In the genomic region with DNA sequence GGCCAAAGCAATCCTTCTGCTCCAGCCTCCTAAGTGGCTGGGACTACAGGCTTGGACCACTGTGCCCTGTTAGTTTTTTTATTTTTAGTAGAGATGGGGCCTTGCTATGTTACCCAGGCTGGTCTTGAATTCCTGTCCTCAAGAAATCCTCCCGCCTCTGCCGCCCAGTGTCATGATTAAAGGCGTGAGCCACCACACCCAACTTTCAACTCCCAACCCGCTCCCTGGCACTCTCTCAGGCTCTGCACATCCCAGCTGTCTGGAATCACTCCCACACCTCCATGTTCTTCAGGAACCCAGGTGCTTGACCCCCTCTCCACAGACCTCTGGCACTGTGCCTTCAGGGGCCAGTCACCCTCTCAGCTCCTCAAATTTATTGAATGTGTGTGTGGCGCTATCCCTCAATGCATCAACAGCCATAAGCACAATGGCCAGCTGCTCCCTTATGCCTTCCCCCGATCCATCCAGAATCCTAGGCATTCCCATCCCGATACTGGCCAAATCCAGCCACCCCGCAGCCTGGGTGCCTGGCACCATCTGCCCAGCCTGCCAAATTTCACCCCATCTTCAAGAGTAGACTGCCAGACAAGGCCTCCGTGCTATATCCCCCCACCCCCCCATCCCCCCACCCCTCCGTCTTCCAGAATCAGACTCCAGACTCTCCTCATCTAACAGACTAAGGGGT, we compare ENCODE assay signal across 19 cellular contexts. TPM values are rescaled to one million over a fixed set of nuclear protein-coding genes. Genes with fewer than 3 reads are reported as not detected.
DNase-seq lines count a peak whose midpoint lies in the region; ATAC-seq and TF ChIP-seq lines count a peak whose summit lies in the region.
"Had no signal": no experiment of that assay in that cellular context is flagged by ENCODE, and none has a peak within 500 bp of the region (broad histone marks: within the 10 kb centered on the region; RNA-seq: fewer than 3 reads in every experiment).

No MANE protein-coding gene starts in this region.

- H3K36me3 ChIP-seq in GM23338 (ENCODE audit: insufficient read depth) (peaks cover 11% of the 10 kb centered on the region), iPS-15b (ENCODE audit: control insufficient read depth, insufficient read depth, low read length) (peaks cover 12% of the 10 kb centered on the region)

- DNase-seq in GM23338 (ENCODE audit: low spot score): no peak
- DNase-seq in RWPE1 (ENCODE audit: low spot score): no peak
- DNase-seq in progenitor cell of endocrine pancreas (ENCODE audit: low spot score, unreplicated experiment): no peak
- DNase-seq in glomerular visceral epithelial cell (ENCODE audit: extremely low spot score): no peak
- DNase-seq in T-helper 2 cell treated with Interferon-gamma antibody and Interleukin-4, amounts not matched to agents 5 μg/mL and 100 μg/mL, for 36 hours (ENCODE audit: low spot score): no peak
- no peak for DNase-seq in ACHN
- DNase-seq: AML-193, EL, NCI-H1436 treated with DMSO at 0.1 percent for 48 hours, NCI-H2029 treated with DMSO at 0.1 percent for 48 hours, NCI-H2171 treated with DMSO at 0.1 percent for 48 hours, NCI-H510A, NCI-H82 had no signal

- H3K27me3 ChIP-seq in GM23338 (ENCODE audit: insufficient read depth): no peaks in the 10 kb centered on the region
- no peaks in the 10 kb centered on the region for H3K27me3 ChIP-seq in iPS-15b (ENCODE audit: control insufficient read depth, insufficient read depth, low read length)

- H3K4me3 Mint-ChIP-seq in GM23338 (peak overlapping the region; percentile 95), progenitor cell of endocrine pancreas (ENCODE audit: low read depth) (no peak overlapping the region)
- no peak overlapping the region for H3K4me3 Mint-ChIP-seq in T-helper 2 cell treated with Interferon-gamma antibody and Interleukin-4, amounts not matched to agents 5 μg/mL and 100 μg/mL, for 36 hours
- H3K4me3 Mint-ChIP-seq: CD14-positive monocyte had no signal

- H3K9me3 Mint-ChIP-seq in GM23338 (no peaks in the 10 kb centered on the region; the same call in 2 of the 3 replicates), progenitor cell of endocrine pancreas (ENCODE audit: low read depth) (no peaks in the 10 kb centered on the region)
- no peaks in the 10 kb centered on the region for H3K9me3 Mint-ChIP-seq in T-helper 2 cell treated with Interferon-gamma antibody and Interleukin-4, amounts not matched to agents 5 μg/mL and 100 μg/mL, for 36 hours
- H3K9me3 Mint-ChIP-seq: CD14-positive monocyte had no signal

- TF ChIP-seq CTCF in GM23338 (conservative IDR thresholded peaks at IDR 0.05; ENCODE audit: low read depth in 2 of 2) (no peak), RWPE1 (conservative IDR thresholded peaks at IDR 0.05; ENCODE audit: low read depth) (no peak), progenitor cell of endocrine pancreas (IDR thresholded peaks at IDR 0.05; ENCODE audit: unreplicated experiment) (no peak)

- H2AFZ ChIP-seq in GM23338: no peak overlapping the region

- CTCF ChIA-PET in RWPE1 (lab: Yijun Ruan, JAX): no interaction called here

- peak overlapping the region; percentile 100 for H3K4me2 ChIP-seq in GM23338
- H3K4me2 ChIP-seq: KMS-11 had no signal

- POLR2A ChIA-PET in RWPE1 (lab: Yijun Ruan, JAX; ENCODE audit: low non-redundant PET): no interaction called here

- H3K27me3 Mint-ChIP-seq in GM23338 (ENCODE audit: insufficient read depth, low read depth, poor library complexity) (peaks cover 34% of the 10 kb centered on the region), progenitor cell of endocrine pancreas (peaks cover 39% of the 10 kb centered on the region)
- H3K27me3 Mint-ChIP-seq in T-helper 2 cell treated with Interferon-gamma antibody and Interleukin-4, amounts not matched to agents 5 μg/mL and 100 μg/mL, for 36 hours (ENCODE audit: low read depth): no peaks in the 10 kb centered on the region

- peaks cover 27% of the 10 kb centered on the region for H3F3A ChIP-seq in GM23338 (replicated peaks; ENCODE audit: low read depth)

- no peaks in the 10 kb centered on the region for H3K9me3 ChIP-seq in iPS-15b (ENCODE audit: control insufficient read depth, insufficient read depth, low read length)

- H3K9ac ChIP-seq in iPS-15b (ENCODE audit: low read depth, low read length): no peak overlapping the region
- H3K9ac ChIP-seq: KMS-11 had no signal

- H3K4me3 ChIP-seq in GM23338: peak overlapping the region; percentile 100
- H3K4me3 ChIP-seq in iPS-15b (ENCODE audit: low read depth, low read length): peak overlapping the region; percentile 95
- H3K4me3 ChIP-seq: SK-N-MC had no signal

- peaks cover 42% of the 10 kb centered on the region for H4K20me1 ChIP-seq in GM23338 (replicated peaks; ENCODE audit: insufficient read depth)

- peaks cover 57% of the 10 kb centered on the region for H3K4me1 Mint-ChIP-seq in GM23338
- no peaks in the 10 kb centered on the region for H3K4me1 Mint-ChIP-seq in progenitor cell of endocrine pancreas (ENCODE audit: low read depth)
- H3K4me1 Mint-ChIP-seq in T-helper 2 cell treated with Interferon-gamma antibody and Interleukin-4, amounts not matched to agents 5 μg/mL and 100 μg/mL, for 36 hours (ENCODE audit: low read depth): peaks cover 3% of the 10 kb centered on the region
- H3K4me1 Mint-ChIP-seq: CD14-positive monocyte had no signal

- H3K79me2 ChIP-seq in GM23338 (replicated peaks; ENCODE audit: insufficient read depth): peaks cover 70% of the 10 kb centered on the region

- peaks cover 43% of the 10 kb centered on the region for H3K36me3 Mint-ChIP-seq in GM23338 (ENCODE audit: low read depth)
- no peaks in the 10 kb centered on the region for H3K36me3 Mint-ChIP-seq in progenitor cell of endocrine pancreas (ENCODE audit: insufficient read depth)
- H3K36me3 Mint-ChIP-seq in T-helper 2 cell treated with Interferon-gamma antibody and Interleukin-4, amounts not matched to agents 5 μg/mL and 100 μg/mL, for 36 hours (ENCODE audit: low read depth): peaks cover 2% of the 10 kb centered on the region
- H3K36me3 Mint-ChIP-seq: CD14-positive monocyte had no signal

- H3K4me1 ChIP-seq in GM23338 (ENCODE audit: insufficient read depth) (peaks cover 58% of the 10 kb centered on the region), iPS-15b (ENCODE audit: control insufficient read depth, insufficient read depth, low read length) (peaks cover 21% of the 10 kb centered on the region)

- H3K27ac ChIP-seq in GM23338 (ENCODE audit: low read depth) (peak overlapping the region; percentile 100), RWPE1 (peak overlapping the region; percentile 42)
- H3K27ac ChIP-seq: KMS-11, SK-N-MC had no signal

- ATAC-seq in GM23338: no peak
- ATAC-seq: Right ventricle myocardium inferior had no signal

- in situ Hi-C loops in ACHN (cut with HindIII; ENCODE audit: low pct_ligation_motif_present, low pct_unique_long_range_greater_than_20kb, low sequenced_read_pairs): no loop called here

- H3K27ac Mint-ChIP-seq in GM23338: peak overlapping the region; percentile 97
- peak overlapping the region; percentile 87 for H3K27ac Mint-ChIP-seq in progenitor cell of endocrine pancreas
- no peak overlapping the region for H3K27ac Mint-ChIP-seq in T-helper 2 cell treated with Interferon-gamma antibody and Interleukin-4, amounts not matched to agents 5 μg/mL and 100 μg/mL, for 36 hours
- H3K27ac Mint-ChIP-seq: CD14-positive monocyte had no signal

- no peaks in the 10 kb centered on the region for H3K9me2 ChIP-seq in GM23338 (ENCODE audit: insufficient read depth)

TF ChIP-seq in GM23338, 12 proteins besides CTCF, POLR2A, EP300 and RAD21 (continues in another document):
- TF ChIP-seq EZH2phosphoT487 (IDR thresholded peaks at IDR 0.05; ENCODE audit: unreplicated experiment): no peak

RNA-seq across cellular contexts. Expression of a gene that starts 0.6 kb away (rescaled TPM):
- 3,419 and 3,629 TPM in 2 replicates for total RNA-seq in GM23338 (2014; rRNA removed; shearing (Covaris generic))
- polyA plus RNA-seq in GM23338 (2016; fragmentation: Nextera tagmentation; extraction: Ambion mirVana): 1,839 and 1,914 TPM in 2 replicates
- 0.49 and 1.6 TPM in 2 replicates for total RNA-seq in progenitor cell of endocrine pancreas
- total RNA-seq: M059J had no signal
- polyA plus RNA-seq: CD14-positive monocyte had no signal

RNA-seq across cellular contexts. Expression of a gene that starts 12.7 kb away (rescaled TPM):
- 11.1 and 11.2 TPM in 2 replicates for total RNA-seq in GM23338 (2014; rRNA removed; shearing (Covaris generic))
- polyA plus RNA-seq in GM23338 (2016; fragmentation: Nextera tagmentation; extraction: Ambion mirVana): 7.1 and 8.3 TPM in 2 replicates
- 9.3 and 9.6 TPM in 2 replicates for total RNA-seq in progenitor cell of endocrine pancreas

RNA-seq across cellular contexts. Expression of a gene that starts 13.5 kb away (rescaled TPM):
- 37.0 and 46.7 TPM in 2 replicates for total RNA-seq in GM23338 (2014; rRNA removed; shearing (Covaris generic))
- polyA plus RNA-seq in GM23338 (2016; fragmentation: Nextera tagmentation; extraction: Ambion mirVana): 19.8 and 21.3 TPM in 2 replicates
- total RNA-seq in progenitor cell of endocrine pancreas: 47.2 and 47.3 TPM in 2 replicates

RNA-seq across cellular contexts. Expression of a gene that starts 32.3 kb away (rescaled TPM):
- not detected in 2 replicates for total RNA-seq in GM23338 (2014; rRNA removed; shearing (Covaris generic))
- 0.47 and 1.3 TPM in 2 replicates for polyA plus RNA-seq in GM23338 (2016; fragmentation: Nextera tagmentation; extraction: Ambion mirVana)
- total RNA-seq in progenitor cell of endocrine pancreas: not detected in 2 replicates
- total RNA-seq: M059J, Right ventricle myocardium inferior had no signal
- polyA plus RNA-seq: CD14-positive monocyte had no signal

RNA-seq across cellular contexts. Expression of a gene that starts 50.9 kb away (rescaled TPM):
- total RNA-seq in GM23338 (2014; rRNA removed; shearing (Covaris generic)): 0.07 TPM in 1 of 2 replicates, not detected in the other
- not detected in 2 replicates for polyA plus RNA-seq in GM23338 (2016; fragmentation: Nextera tagmentation; extraction: Ambion mirVana)
- total RNA-seq in progenitor cell of endocrine pancreas: not detected in 2 replicates
- total RNA-seq: M059J, Right ventricle myocardium inferior had no signal
- polyA plus RNA-seq: CD14-positive monocyte had no signal

Comparison
In these comparisons a context has a peak if more than half of its experiments do, and no peak if none do; other contexts are left out.
1. RNA of a gene that starts 0.6 kb away (total RNA-seq): 3,419 to 3,629 TPM in GM23338; 0.49 to 1.6 TPM in progenitor cell of endocrine pancreas; every median in the first group is over 1,000 times any median in the second.